8 cellular contexts compared by ENCODE assay signal in genomic region chr9:36191290-36191645, GRCh38. TPM values are rescaled to one million over a fixed set of nuclear protein-coding genes. Genes with fewer than 3 reads are reported as not detected.
DNase-seq lines count a peak whose midpoint lies in the region; ATAC-seq and TF ChIP-seq lines count a peak whose summit lies in the region.

No MANE protein-coding gene starts in this region.

- TF ChIP-seq CTCF in VCaP (conservative IDR thresholded peaks at IDR 0.05) (no peak), chondrocyte (IDR thresholded peaks at IDR 0.05) (no peak)

- H3K27me3 Mint-ChIP-seq in chondrocyte (ENCODE audit: low read depth) (no peaks in the 10 kb centered on the region), memory B cell (no peaks in the 10 kb centered on the region)

- peak overlapping the region; percentile 93 for H3K27ac ChIP-seq in VCaP

- H3K27ac Mint-ChIP-seq in chondrocyte (ENCODE audit: unreplicated experiment) = peak overlapping the region; percentile 88
- H3K27ac Mint-ChIP-seq in memory B cell = peak overlapping the region; percentile 93

- H3K4me3 Mint-ChIP-seq in chondrocyte (ENCODE audit: unreplicated experiment) (peak overlapping the region; percentile 94), memory B cell (peak overlapping the region; percentile 90)

- DNase-seq in chondrocyte (ENCODE audit: low spot score) (no peak), memory B cell (ENCODE audit: low spot score in 2 of 2) (peak in 1 of 2 donors; percentile 14), putamen (ENCODE audit: low spot score) (no peak), SKM-1 (lab: John Stamatoyannopoulos, UW; ENCODE audit: unreplicated experiment) (no peak)
- peak; percentile 15 to 21 for DNase-seq in stimulated activated CD8-positive, alpha-beta memory T cell treated with anti-CD3 and anti-CD28 coated beads, Interleukin-4, amount 100 ng/mL, for 4 hours (ENCODE audit: low read depth in 2 of 2, low spot score in 1 of 2)

- H3K36me3 Mint-ChIP-seq in chondrocyte (ENCODE audit: low read depth) = peaks cover 2% of the 10 kb centered on the region
- H3K36me3 Mint-ChIP-seq in memory B cell = peaks cover 11% of the 10 kb centered on the region

- H3K9me3 Mint-ChIP-seq in chondrocyte (ENCODE audit: low read depth) (no peaks in the 10 kb centered on the region), memory B cell (no peaks in the 10 kb centered on the region)

- ATAC-seq in GM19023 (IDR thresholded peaks at IDR 0.05; ENCODE audit: unreplicated experiment) (peak; percentile 6), HG03354 (IDR thresholded peaks at IDR 0.05; ENCODE audit: poor library complexity, severe bottlenecking, unreplicated experiment) (peak; percentile 24), memory B cell (ENCODE audit: low read depth) (peak; percentile 11)

- H3K4me1 Mint-ChIP-seq in chondrocyte (ENCODE audit: low read depth) = peaks cover 62% of the 10 kb centered on the region
- peaks cover 42% of the 10 kb centered on the region for H3K4me1 Mint-ChIP-seq in memory B cell

RNA-seq across cellular contexts. Expression of gene CLTA, which starts 0.5 kb away (rescaled TPM):
- 200 to 243 TPM (median 240 TPM) in 3 replicates for total RNA-seq in chondrocyte

RNA-seq across cellular contexts. Expression of gene CCIN, which starts 22.1 kb away (rescaled TPM):
- total RNA-seq in chondrocyte = 2.4 to 2.7 TPM (median 2.4 TPM) in 3 replicates

RNA-seq across cellular contexts. Expression of gene GLIPR2, which starts 54.7 kb away (rescaled TPM):
- total RNA-seq in chondrocyte = 101 to 110 TPM (median 102 TPM) in 3 replicates

Comparison
In these comparisons a context has a peak if more than half of its experiments do, and no peak if none do; other contexts are left out.
1. DNase-seq: peak in stimulated activated CD8-positive, alpha-beta memory T cell treated with anti-CD3 and anti-CD28 coated beads, Interleukin-4, amount 100 ng/mL, for 4 hours (2 of 2); none in chondrocyte (single experiment), putamen (single experiment) and SKM-1 (single experiment).
2. Peak in every context shown above with its lines, with median percentiles within 50 percentile points of each other: ATAC-seq.